35 cellular contexts compared by ENCODE assay signal in genomic region chr15:64730151-64730550, GRCh38. TPM values are rescaled to one million over a fixed set of nuclear protein-coding genes. Genes with fewer than 3 reads are reported as not detected.
DNase-seq lines count a peak whose midpoint lies in the region; ATAC-seq and TF ChIP-seq lines count a peak whose summit lies in the region.
"Had no signal": no experiment of that assay in that cellular context is flagged by ENCODE, and none has a peak within 500 bp of the region (broad histone marks: within the 10 kb centered on the region; RNA-seq: fewer than 3 reads in every experiment).

No MANE protein-coding gene starts in this region.

- H3K36me3 ChIP-seq in GM23338 (ENCODE audit: insufficient read depth) (peaks cover 51% of the 10 kb centered on the region), H7 (replicated peaks; ENCODE audit: control insufficient read depth, insufficient read depth, low read length) (peaks cover 43% of the 10 kb centered on the region), trophoblast cell (ENCODE audit: control insufficient read depth in 1 of 2, insufficient read depth in 2 of 2, low read length in 2 of 2) (peaks cover 2 to 3% of the 10 kb centered on the region in 2 experiments)
- H3K36me3 ChIP-seq: BE2C; BLaER1; BLaER1 treated with 17β-estradiol and CSF1 and Interleukin-3, amounts not matched to agents 10 nM and 100 nM had no signal

- H3K79me2 ChIP-seq in GM23338 (replicated peaks; ENCODE audit: insufficient read depth) (peaks cover 39% of the 10 kb centered on the region), trophoblast cell (ENCODE audit: control insufficient read depth, insufficient read depth, low read length, poor library complexity) (no peaks in the 10 kb centered on the region)

- H2BK120ac ChIP-seq in trophoblast cell (ENCODE audit: insufficient read depth, low read length, poor library complexity): no peak overlapping the region

- TF ChIP-seq CTCF in GM23338 (conservative IDR thresholded peaks at IDR 0.05; ENCODE audit: low read depth in 2 of 2) (no peak), progenitor cell of endocrine pancreas (IDR thresholded peaks at IDR 0.05; ENCODE audit: unreplicated experiment) (no peak)

- H3K4me3 ChIP-seq in GM23338: no peak overlapping the region
- no peak overlapping the region for H3K4me3 ChIP-seq in H7 (ENCODE audit: insufficient read depth, low read depth, low read length)
- no peak overlapping the region for H3K4me3 ChIP-seq in trophoblast cell (ENCODE audit: low read depth, low read length)
- H3K4me3 ChIP-seq: A549; BLaER1; BLaER1 treated with 17β-estradiol and CSF1 and Interleukin-3, amounts not matched to agents 10 nM and 100 nM had no signal

- no peak overlapping the region for H3K18ac ChIP-seq in trophoblast cell (ENCODE audit: low read length)

- H3K23ac ChIP-seq in trophoblast cell (ENCODE audit: low read length): no peak overlapping the region

- H3K79me1 ChIP-seq in trophoblast cell (ENCODE audit: low read length): no peaks in the 10 kb centered on the region

- no peak overlapping the region for H4K12ac ChIP-seq in trophoblast cell (ENCODE audit: low read depth, low read length)

- H3K27me3 Mint-ChIP-seq in GM23338 (ENCODE audit: insufficient read depth, low read depth, poor library complexity) (peaks cover 23% of the 10 kb centered on the region), progenitor cell of endocrine pancreas (no peaks in the 10 kb centered on the region)

- H3K27ac Mint-ChIP-seq in GM23338: no peak overlapping the region
- no peak overlapping the region for H3K27ac Mint-ChIP-seq in progenitor cell of endocrine pancreas
- H3K27ac Mint-ChIP-seq: B cell; CD4-positive, alpha-beta memory T cell; CD4-positive, alpha-beta T cell; CD4-positive, CD25-positive, alpha-beta regulatory T cell; CD8-positive, alpha-beta T cell had no signal

- H4K91ac ChIP-seq in trophoblast cell (ENCODE audit: low read depth, low read length): no peak overlapping the region

- ATAC-seq in GM23338 (no peak), HG03354 (IDR thresholded peaks at IDR 0.05; ENCODE audit: poor library complexity, severe bottlenecking, unreplicated experiment) (no peak), GM19452 (IDR thresholded peaks at IDR 0.05; ENCODE audit: unreplicated experiment) (no peak)
- ATAC-seq: A549; CD8-positive, alpha-beta T cell had no signal

- H2AFZ ChIP-seq in GM23338 (no peak overlapping the region), trophoblast cell (ENCODE audit: insufficient read depth, low read length, poor library complexity) (no peak overlapping the region)

- H3K4me2 ChIP-seq in GM23338: no peak overlapping the region
- no peak overlapping the region for H3K4me2 ChIP-seq in trophoblast cell (ENCODE audit: low read length)
- H3K4me2 ChIP-seq: BLaER1; BLaER1 treated with 17β-estradiol and CSF1 and Interleukin-3, amounts not matched to agents 10 nM and 100 nM had no signal

- H3K9me2 ChIP-seq in GM23338 (ENCODE audit: insufficient read depth): no peaks in the 10 kb centered on the region

- H3F3A ChIP-seq in GM23338 (replicated peaks; ENCODE audit: low read depth): peaks cover 61% of the 10 kb centered on the region

- H3K14ac ChIP-seq in trophoblast cell (ENCODE audit: low read length): no peak overlapping the region

- H3K9ac ChIP-seq in trophoblast cell (ENCODE audit: low read length): no peak overlapping the region
- H3K9ac ChIP-seq: BLaER1; BLaER1 treated with 17β-estradiol and CSF1 and Interleukin-3, amounts not matched to agents 10 nM and 100 nM had no signal

- no peak overlapping the region for H2BK12ac ChIP-seq in trophoblast cell (ENCODE audit: low read length)

- WGBS in trophoblast cell (ENCODE audit: extremely low coverage, insufficient coverage, insufficient read length): no CpG with 5 or more reads among the region's 5 CpGs

- H3K27ac ChIP-seq in GM23338 (ENCODE audit: low read depth) (peak overlapping the region; percentile 76; the same call in 1 of the 2 replicates), trophoblast cell (ENCODE audit: low read depth, low read length) (no peak overlapping the region)
- H3K27ac ChIP-seq: 22Rv1; A549; BLaER1; BLaER1 treated with 17β-estradiol and CSF1 and Interleukin-3, amounts not matched to agents 10 nM and 100 nM; C4-2B had no signal

- H3K27me3 ChIP-seq in GM23338 (ENCODE audit: insufficient read depth) (no peaks in the 10 kb centered on the region), H7 (ENCODE audit: control insufficient read depth, insufficient read depth, low read length) (no peaks in the 10 kb centered on the region), trophoblast cell (ENCODE audit: insufficient read depth, low read length) (no peaks in the 10 kb centered on the region)
- H3K27me3 ChIP-seq: BE2C; BLaER1; BLaER1 treated with 17β-estradiol and CSF1 and Interleukin-3, amounts not matched to agents 10 nM and 100 nM had no signal

- H4K20me1 ChIP-seq in GM23338 (replicated peaks; ENCODE audit: insufficient read depth): peaks cover 22% of the 10 kb centered on the region
- H4K20me1 ChIP-seq: BLaER1; BLaER1 treated with 17β-estradiol and CSF1 and Interleukin-3, amounts not matched to agents 10 nM and 100 nM had no signal

- H3K4me1 ChIP-seq in GM23338 (ENCODE audit: insufficient read depth): peaks cover 17% of the 10 kb centered on the region
- H3K4me1 ChIP-seq in trophoblast cell (ENCODE audit: control insufficient read depth in 1 of 2, insufficient read depth in 2 of 2, low read length in 2 of 2): peaks cover 0 to 3% of the 10 kb centered on the region in 2 experiments
- H3K4me1 ChIP-seq: BE2C, Caco-2 had no signal

- no peak overlapping the region for H3K4ac ChIP-seq in trophoblast cell (ENCODE audit: low read depth, low read length)

- no peak overlapping the region for H4K8ac ChIP-seq in trophoblast cell (ENCODE audit: low read depth, low read length)

- H3K4me1 Mint-ChIP-seq in GM23338 (peaks cover 23% of the 10 kb centered on the region), progenitor cell of endocrine pancreas (ENCODE audit: low read depth) (peaks cover 4% of the 10 kb centered on the region)

- peaks cover 93% of the 10 kb centered on the region for H3K36me3 Mint-ChIP-seq in GM23338 (ENCODE audit: low read depth)
- no peaks in the 10 kb centered on the region for H3K36me3 Mint-ChIP-seq in progenitor cell of endocrine pancreas (ENCODE audit: insufficient read depth)
- H3K36me3 Mint-ChIP-seq: CD14-positive monocyte; CD4-positive, alpha-beta memory T cell; CD4-positive, CD25-positive, alpha-beta regulatory T cell; CD8-positive, alpha-beta memory T cell; CD8-positive, alpha-beta T cell had no signal

- H2BK5ac ChIP-seq in trophoblast cell (ENCODE audit: low read depth, low read length, poor library complexity): no peak overlapping the region

- H3K4me3 Mint-ChIP-seq in GM23338: no peak overlapping the region
- H3K4me3 Mint-ChIP-seq in progenitor cell of endocrine pancreas (ENCODE audit: low read depth): no peak overlapping the region
- H3K4me3 Mint-ChIP-seq: B cell; CD14-positive monocyte; CD4-positive, alpha-beta T cell; CD4-positive, CD25-positive, alpha-beta regulatory T cell; CD8-positive, alpha-beta memory T cell; CD8-positive, alpha-beta T cell had no signal

- no peaks in the 10 kb centered on the region; the same call in 1 of the 3 replicates for H3K9me3 Mint-ChIP-seq in GM23338
- no peaks in the 10 kb centered on the region for H3K9me3 Mint-ChIP-seq in progenitor cell of endocrine pancreas (ENCODE audit: low read depth)
- H3K9me3 Mint-ChIP-seq: CD14-positive monocyte; CD4-positive, alpha-beta memory T cell; CD4-positive, alpha-beta T cell; CD4-positive, CD25-positive, alpha-beta regulatory T cell; CD8-positive, alpha-beta memory T cell; CD8-positive, alpha-beta T cell had no signal

- peaks cover 2% of the 10 kb centered on the region for H3K9me3 ChIP-seq in trophoblast cell (ENCODE audit: insufficient read depth, low read depth, low read length)
- H3K9me3 ChIP-seq: A549; BE2C; BLaER1; BLaER1 treated with 17β-estradiol and CSF1 and Interleukin-3, amounts not matched to agents 10 nM and 100 nM; Caco-2 had no signal

- DNase-seq in D341Med (ENCODE audit: low spot score) (peak; percentile 13), GM23338 (ENCODE audit: low spot score) (no peak), H7 (peak; percentile 11), trophoblast cell (peak; percentile 95 to 96), progenitor cell of endocrine pancreas (ENCODE audit: low spot score, unreplicated experiment) (no peak), NCI-H748 treated with DMSO at 0.1 percent for 48 hours (lab: John Stamatoyannopoulos, UW) (no peak)
- DNase-seq: 8988T; ACHN; AML-193; BE2C; C1 segment of cervical spinal cord; Caco-2; Calu3; CD4-positive, alpha-beta memory T cell; CD4-positive, alpha-beta T cell; CD4-positive, CD25-positive, alpha-beta regulatory T cell; CD8-positive, alpha-beta memory T cell; CD8-positive, alpha-beta T cell; COR-L47; DMS 273 treated with DMSO at 0.1 percent for 48 hours; DMS153; DMS53; DMS79; DMS79 treated with DMSO at 0.1 percent for 48 hours; DND-41; EL had no signal

- no peak overlapping the region for H2AK5ac ChIP-seq in trophoblast cell (ENCODE audit: low read length)

TF ChIP-seq in GM23338, 12 proteins besides CTCF, POLR2A, EP300 and RAD21 (continues in another document):
- TF ChIP-seq, protein P1, sequence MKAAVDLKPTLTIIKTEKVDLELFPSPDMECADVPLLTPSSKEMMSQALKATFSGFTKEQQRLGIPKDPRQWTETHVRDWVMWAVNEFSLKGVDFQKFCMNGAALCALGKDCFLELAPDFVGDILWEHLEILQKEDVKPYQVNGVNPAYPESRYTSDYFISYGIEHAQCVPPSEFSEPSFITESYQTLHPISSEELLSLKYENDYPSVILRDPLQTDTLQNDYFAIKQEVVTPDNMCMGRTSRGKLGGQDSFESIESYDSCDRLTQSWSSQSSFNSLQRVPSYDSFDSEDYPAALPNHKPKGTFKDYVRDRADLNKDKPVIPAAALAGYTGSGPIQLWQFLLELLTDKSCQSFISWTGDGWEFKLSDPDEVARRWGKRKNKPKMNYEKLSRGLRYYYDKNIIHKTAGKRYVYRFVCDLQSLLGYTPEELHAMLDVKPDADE (IDR thresholded peaks at IDR 0.05): no peak
- TF ChIP-seq CREB1 (CRISPR knock-in tag; IDR thresholded peaks at IDR 0.05; ENCODE audit: low read depth): no peak
- TF ChIP-seq NANOG (IDR thresholded peaks at IDR 0.05; ENCODE audit: borderline replicate concordance): no peak
- TF ChIP-seq STAT1 (IDR thresholded peaks at IDR 0.05; ENCODE audit: unreplicated experiment): no peak

RNA-seq across cellular contexts. Expression of gene RBPMS2, which starts 45.2 kb away (rescaled TPM):
- 36.9 and 53.3 TPM in 2 replicates for total RNA-seq in GM23338 (2014; rRNA removed; shearing (Covaris generic))
- polyA plus RNA-seq in GM23338 (2016; fragmentation: Nextera tagmentation; extraction: Ambion mirVana): 171 and 179 TPM in 2 replicates
- total RNA-seq in H7 (2014; rRNA removed; shearing (Covaris generic)): 8.5 and 9.4 TPM in 2 replicates
- polyA plus RNA-seq in trophoblast cell (2013): 49.4 and 49.5 TPM in 2 replicates
- total RNA-seq in progenitor cell of endocrine pancreas: 37.5 and 39.8 TPM in 2 replicates
- total RNA-seq: CD4-positive, alpha-beta memory T cell; CD4-positive, alpha-beta T cell; CD8-positive, alpha-beta memory T cell; CD8-positive, alpha-beta T cell had no signal
- polyA plus RNA-seq: CD14-positive monocyte; CD4-positive, alpha-beta memory T cell; CD4-positive, CD25-positive, alpha-beta regulatory T cell; CD8-positive, alpha-beta memory T cell had no signal

Comparison
In these comparisons a context has a peak if more than half of its experiments do, and no peak if none do; other contexts are left out.
1. DNase-seq: peak in D341Med (single experiment), H7 (single experiment) and trophoblast cell (2 of 2); none in GM23338 (single experiment), progenitor cell of endocrine pancreas (single experiment) and NCI-H748 treated with DMSO at 0.1 percent for 48 hours (single experiment).